14 cellular contexts compared by ENCODE assay signal in the genomic region with DNA sequence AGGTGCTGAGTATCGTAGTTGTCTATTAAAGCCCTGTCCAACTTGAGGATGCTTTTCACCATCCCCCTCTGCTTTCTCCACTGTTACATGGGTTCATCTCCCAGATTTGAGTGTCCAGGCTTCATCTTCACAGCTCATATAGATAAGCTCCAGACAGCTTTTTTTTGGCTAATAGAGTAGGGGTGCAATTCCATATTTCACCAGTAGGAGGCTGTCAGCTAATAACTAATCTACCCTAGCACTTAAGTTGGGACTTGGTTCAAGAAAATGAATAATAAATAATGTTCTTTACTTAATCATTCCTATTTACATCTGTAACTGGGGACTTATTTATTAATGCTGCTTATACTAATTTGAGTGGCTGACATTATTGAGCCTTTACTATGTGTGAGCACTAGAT.
DNase-seq lines count a peak whose midpoint lies in the region; ATAC-seq, FAIRE-seq and TF ChIP-seq lines count a peak whose summit lies in the region.
"Had no signal": no experiment of that assay in that cellular context is flagged by ENCODE, and none has a peak within 500 bp of the region (broad histone marks: within the 10 kb centered on the region; RNA-seq: fewer than 3 reads in every experiment).

No MANE protein-coding gene starts in this region.

- H3K9me3 ChIP-seq in keratinocyte (ENCODE audit: control insufficient read depth, low read depth, low read length), result no peaks in the 10 kb centered on the region

- TF ChIP-seq CTCF in AG09309 (IDR thresholded peaks at IDR 0.05; ENCODE audit: control insufficient read depth, insufficient read depth, low read depth, low read length, missing control alignments) (peak; percentile 11), GM12874 (IDR thresholded peaks at IDR 0.05; ENCODE audit: insufficient read depth, low read depth, low read length) (0 out of 2 replicates have a peak, but pooled peaks have one; percentile 27), WI38 (IDR thresholded peaks at IDR 0.05; ENCODE audit: low read depth, low read length) (0 out of 2 replicates have a peak, but pooled peaks have one; percentile 10), keratinocyte (optimal IDR thresholded peaks at IDR 0.05 in 1 of 3, IDR thresholded peaks at IDR 0.05 in 1 of 3, conservative IDR thresholded peaks at IDR 0.05 in 1 of 3; ENCODE audit: extremely low read depth in 1 of 3, insufficient read depth in 2 of 3, low read length in 3 of 3) (peak in 2 of 3 experiments; percentile 22 to 46)

- DNase-seq in AG09309 (ENCODE audit: low read depth) (no peak), keratinocyte (ENCODE audit: low read depth, low spot score) (no peak), AG20443 (ENCODE audit: low spot score) (no peak), NCI-H345 treated with DMSO at 0.1 percent for 48 hours (lab: John Stamatoyannopoulos, UW; ENCODE audit: unreplicated experiment) (no peak)
- no peak for DNase-seq in naive thymus-derived CD8-positive, alpha-beta T cell
- DNase-seq: KG1, NCI-H2107, uterus had no signal

- no peak overlapping the region for H3K27ac ChIP-seq in keratinocyte (ENCODE audit: control insufficient read depth, insufficient read depth, low read length)
- H3K27ac ChIP-seq: coronary artery, uterus had no signal

- no peak overlapping the region for H3K4me3 Mint-ChIP-seq in naive thymus-derived CD8-positive, alpha-beta T cell
- H3K4me3 Mint-ChIP-seq: activated naive CD8-positive, alpha-beta T cell; stimulated activated effector memory CD8-positive, alpha-beta T cell treated with anti-CD3 and anti-CD28 coated beads, Interleukin-12 subunit alpha, Interleukin-12 subunit beta, amount 100 ng/mL, for 72 hours had no signal

- no peaks in the 10 kb centered on the region for H3K4me1 Mint-ChIP-seq in naive thymus-derived CD8-positive, alpha-beta T cell
- H3K4me1 Mint-ChIP-seq: stimulated activated effector memory CD8-positive, alpha-beta T cell treated with anti-CD3 and anti-CD28 coated beads, Interleukin-12 subunit alpha, Interleukin-12 subunit beta, amount 100 ng/mL, for 72 hours had no signal

- H3K9ac ChIP-seq in keratinocyte (ENCODE audit: control insufficient read depth, extremely low read depth, insufficient read depth, low read length), result no peak overlapping the region

- no peak for ATAC-seq in HG03354 (IDR thresholded peaks at IDR 0.05; ENCODE audit: poor library complexity, severe bottlenecking, unreplicated experiment)
- no peak for ATAC-seq in naive thymus-derived CD8-positive, alpha-beta T cell
- ATAC-seq: stimulated activated effector memory CD8-positive, alpha-beta T cell treated with anti-CD3 and anti-CD28 coated beads, Interleukin-12 subunit alpha, Interleukin-12 subunit beta, amount 100 ng/mL, for 72 hours had no signal

- H3K4me2 ChIP-seq in keratinocyte (ENCODE audit: control insufficient read depth, extremely low read depth, insufficient read depth, low read depth, low read length), result no peak overlapping the region

- POLR2A ChIA-PET in naive thymus-derived CD8-positive, alpha-beta T cell (lab: Charles Lee), result no interaction called here

- H3K27me3 Mint-ChIP-seq in naive thymus-derived CD8-positive, alpha-beta T cell, result peaks cover 9 to 66% (median 37%) of the 10 kb centered on the region in 5 donors

- no peaks in the 10 kb centered on the region for H3K79me2 ChIP-seq in keratinocyte (ENCODE audit: control insufficient read depth, insufficient read depth, low read length)

- H3K36me3 ChIP-seq in keratinocyte (ENCODE audit: control insufficient read depth in 2 of 2, extremely low read depth in 1 of 2, insufficient read depth in 2 of 2, low read length in 2 of 2), result no peaks in the 10 kb centered on the region
- H3K36me3 ChIP-seq: uterus had no signal

- no peak for FAIRE-seq in keratinocyte (lab: Jason Lieb, UNC)

- dilution Hi-C loops in keratinocyte (cut with MboI; ENCODE audit: extremely low pct_ligation_motif_present, low sequenced_read_pairs), result no loop called here

- H3K9me1 ChIP-seq in keratinocyte (ENCODE audit: control insufficient read depth, extremely low read depth, insufficient read depth, low read length), result no peaks in the 10 kb centered on the region

- no peaks in the 10 kb centered on the region for H3K27me3 ChIP-seq in keratinocyte (ENCODE audit: control insufficient read depth, extremely low read depth, insufficient read depth, low read length)
- H3K27me3 ChIP-seq: uterus had no signal

- no peak overlapping the region for H2AFZ ChIP-seq in keratinocyte (ENCODE audit: control insufficient read depth, low read length)

- H4K20me1 ChIP-seq in keratinocyte (ENCODE audit: control insufficient read depth, extremely low read depth, insufficient read depth, low read length), result no peaks in the 10 kb centered on the region

- peaks cover 0 to 41% (median 32%) of the 10 kb centered on the region in 9 donors for H3K9me3 Mint-ChIP-seq in naive thymus-derived CD8-positive, alpha-beta T cell

- no peaks in the 10 kb centered on the region for H3K4me1 ChIP-seq in keratinocyte (ENCODE audit: control insufficient read depth, extremely low read depth, insufficient read depth, low read length)
- H3K4me1 ChIP-seq: uterus had no signal

- H3K36me3 Mint-ChIP-seq in naive thymus-derived CD8-positive, alpha-beta T cell, result peaks cover 0 to 19% (median 0%) of the 10 kb centered on the region in 3 donors
- H3K36me3 Mint-ChIP-seq: activated naive CD8-positive, alpha-beta T cell; stimulated activated effector memory CD8-positive, alpha-beta T cell treated with anti-CD3 and anti-CD28 coated beads, Interleukin-12 subunit alpha, Interleukin-12 subunit beta, amount 100 ng/mL, for 72 hours had no signal

- no peak overlapping the region for H3K27ac Mint-ChIP-seq in naive thymus-derived CD8-positive, alpha-beta T cell
- H3K27ac Mint-ChIP-seq: activated naive CD8-positive, alpha-beta T cell; stimulated activated effector memory CD8-positive, alpha-beta T cell treated with anti-CD3 and anti-CD28 coated beads, Interleukin-12 subunit alpha, Interleukin-12 subunit beta, amount 100 ng/mL, for 72 hours had no signal

- H3K4me3 ChIP-seq in AG09309 (ENCODE audit: control insufficient read depth, low read depth, low read length), result no peak overlapping the region
- no peak overlapping the region for H3K4me3 ChIP-seq in WI38 (ENCODE audit: low read depth, low read length)
- H3K4me3 ChIP-seq in keratinocyte (ENCODE audit: control insufficient read depth in 2 of 3, extremely low read depth in 1 of 3, insufficient read depth in 2 of 3, low read depth in 1 of 3, low read length in 3 of 3), result no peak overlapping the region
- H3K4me3 ChIP-seq: coronary artery, uterus had no signal
